ENCODE assay signal across 16 cellular contexts in the genomic region with DNA sequence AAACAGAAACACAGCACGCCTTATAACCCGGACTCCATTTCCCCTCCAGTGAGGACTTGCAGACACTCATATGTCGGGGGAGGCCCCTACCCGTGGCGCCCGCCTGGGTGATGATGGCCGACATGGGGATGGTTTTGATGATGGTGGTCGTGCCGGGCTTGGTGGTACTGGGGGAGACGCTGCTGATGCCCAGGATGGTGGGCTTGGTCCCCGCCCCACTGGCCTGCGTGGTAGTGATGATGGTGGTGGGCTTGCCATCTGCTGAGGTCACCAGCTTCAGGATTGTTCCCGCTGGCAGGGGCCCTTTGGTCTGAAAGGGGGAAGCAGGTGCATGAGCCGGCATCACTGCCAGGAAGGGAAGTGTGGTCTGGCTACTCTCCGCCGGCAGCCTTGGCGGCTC. TPM values are rescaled to one million over a fixed set of nuclear protein-coding genes. Genes with fewer than 3 reads are reported as not detected.
DNase-seq lines count a peak whose midpoint lies in the region; ATAC-seq and TF ChIP-seq lines count a peak whose summit lies in the region.
"Had no signal": no experiment of that assay in that cellular context is flagged by ENCODE, and none has a peak within 500 bp of the region (broad histone marks: within the 10 kb centered on the region; RNA-seq: fewer than 3 reads in every experiment).

No MANE protein-coding gene starts in this region.

- no peak overlapping the region for H3K4me3 Mint-ChIP-seq in stimulated activated naive CD8-positive, alpha-beta T cell treated with anti-CD3 and anti-CD28 coated beads, Interleukin-15, Interleukin-2, amounts not matched to agents 100 ng/mL and 50 ng/mL, for 24 hours
- no peak overlapping the region for H3K4me3 Mint-ChIP-seq in GM23338
- H3K4me3 Mint-ChIP-seq: CD4-positive, alpha-beta T cell; H9 had no signal

- H3K4me1 ChIP-seq in esophagus muscularis mucosa = peaks cover 5 to 36% (median 34%) of the 10 kb centered on the region in 4 donors
- peaks cover 0 to 34% (median 17%) of the 10 kb centered on the region in 4 donors for H3K4me1 ChIP-seq in sigmoid colon
- H3K4me1 ChIP-seq in GM23338 (ENCODE audit: insufficient read depth) = no peaks in the 10 kb centered on the region
- H3K4me1 ChIP-seq in mucosa of descending colon (ENCODE audit: low read depth) = no peaks in the 10 kb centered on the region

- H3K9me3 ChIP-seq in esophagus muscularis mucosa (no peaks in the 10 kb centered on the region), sigmoid colon (no peaks in the 10 kb centered on the region), mucosa of descending colon (no peaks in the 10 kb centered on the region)

- H3K27me3 Mint-ChIP-seq in stimulated activated naive CD8-positive, alpha-beta T cell treated with anti-CD3 and anti-CD28 coated beads, Interleukin-15, Interleukin-2, amounts not matched to agents 100 ng/mL and 50 ng/mL, for 24 hours = no peaks in the 10 kb centered on the region
- H3K27me3 Mint-ChIP-seq in GM23338 (ENCODE audit: insufficient read depth, low read depth, poor library complexity) = peaks cover 10% of the 10 kb centered on the region
- H3K27me3 Mint-ChIP-seq: CD4-positive, alpha-beta T cell had no signal

- TF ChIP-seq POLR2A in esophagus muscularis mucosa (IDR thresholded peaks at IDR 0.05; ENCODE audit: low read depth) (no peak), sigmoid colon (IDR thresholded peaks at IDR 0.05) (no peak)

- no peaks in the 10 kb centered on the region for H3K9me3 Mint-ChIP-seq in stimulated activated naive CD8-positive, alpha-beta T cell treated with anti-CD3 and anti-CD28 coated beads, Interleukin-15, Interleukin-2, amounts not matched to agents 100 ng/mL and 50 ng/mL, for 24 hours
- no peaks in the 10 kb centered on the region for H3K9me3 Mint-ChIP-seq in GM23338
- H3K9me3 Mint-ChIP-seq: CD4-positive, alpha-beta T cell; H9 had no signal

- H4K20me1 ChIP-seq in GM23338 (replicated peaks; ENCODE audit: insufficient read depth) = no peaks in the 10 kb centered on the region

- ATAC-seq in stimulated activated naive CD8-positive, alpha-beta T cell treated with anti-CD3 and anti-CD28 coated beads, Interleukin-15, Interleukin-2, amounts not matched to agents 100 U/mL and 50 U/mL, for 24 hours = no peak
- ATAC-seq in GM23338 (no peak), mucosa of descending colon (no peak)
- ATAC-seq: GM12878 had no signal

- H3K27me3 ChIP-seq in esophagus muscularis mucosa (no peaks in the 10 kb centered on the region), sigmoid colon (no peaks in the 10 kb centered on the region), GM23338 (ENCODE audit: insufficient read depth) (no peaks in the 10 kb centered on the region)

- no peak for TF ChIP-seq EP300 in esophagus muscularis mucosa (IDR thresholded peaks at IDR 0.05)
- TF ChIP-seq EP300 in sigmoid colon (IDR thresholded peaks at IDR 0.05) = no peak

- WGBS in esophagus muscularis mucosa = 96% methylated on average over 14 of the region's 17 CpGs
- 88 to 91% methylated on average over 17 of the region's 17 CpGs for WGBS in sigmoid colon, 2 donors

- no peak overlapping the region for H3K4me2 ChIP-seq in GM23338

- H3K9me2 ChIP-seq in GM23338 (ENCODE audit: insufficient read depth) = no peaks in the 10 kb centered on the region

- peaks cover 19 to 99% (median 86%) of the 10 kb centered on the region in 4 donors for H3K36me3 ChIP-seq in esophagus muscularis mucosa
- peaks cover 11 to 60% (median 33%) of the 10 kb centered on the region in 4 donors for H3K36me3 ChIP-seq in sigmoid colon
- H3K36me3 ChIP-seq in GM23338 (ENCODE audit: insufficient read depth) = no peaks in the 10 kb centered on the region; the same call in 1 of the 2 replicates
- no peaks in the 10 kb centered on the region for H3K36me3 ChIP-seq in mucosa of descending colon (ENCODE audit: low read depth)

- no peak for DNase-seq in stimulated activated naive CD8-positive, alpha-beta T cell treated with anti-CD3 and anti-CD28 coated beads, Interleukin-15, Interleukin-2, amounts not matched to agents 100 U/mL and 50 U/mL, for 24 hours
- no peak for DNase-seq in esophagus muscularis mucosa (ENCODE audit: extremely low spot score)
- no peak for DNase-seq in sigmoid colon
- DNase-seq in GM23338 (ENCODE audit: low spot score) = no peak
- DNase-seq in dermis blood vessel endothelial cell = no peak
- DNase-seq in mucosa of descending colon = no peak
- no peak for DNase-seq in MV-4-11 (lab: John Stamatoyannopoulos, UW)
- DNase-seq: ACHN; C1 segment of cervical spinal cord; Calu3; CD4-positive, alpha-beta T cell; DMS 273 treated with DMSO at 0.1 percent for 48 hours; GOT3; H9 had no signal

- H3K27ac ChIP-seq in esophagus muscularis mucosa (replicated peaks in 1 of 4) (peak overlapping the region in 3 of 4 donors; percentile 41 to 88 (median 82)), sigmoid colon (peak overlapping the region in 3 of 4 donors; percentile 69 to 87 (median 84)), GM23338 (ENCODE audit: low read depth) (no peak overlapping the region)

- H3K79me2 ChIP-seq in GM23338 (replicated peaks; ENCODE audit: insufficient read depth) = peaks cover 4% of the 10 kb centered on the region

- intact Hi-C loops in esophagus muscularis mucosa (cut with DNase I) (no loop called here), sigmoid colon (cut with DNase I) (no loop called here), mucosa of descending colon (cut with DNase I, micrococcal nuclease) (loop anchor here in 1 of 2 donors (10.0 kb wide), 1 partner anchor 192 kb away; the partner anchor contains the start of gene PLXNB3)

- H3K4me3 ChIP-seq in esophagus muscularis mucosa (no peak overlapping the region), sigmoid colon (no peak overlapping the region), GM23338 (no peak overlapping the region), mucosa of descending colon (no peak overlapping the region)
- H3K4me3 ChIP-seq: GM12878 had no signal

- no peak overlapping the region for H2AFZ ChIP-seq in GM23338

- H3K27ac Mint-ChIP-seq in stimulated activated naive CD8-positive, alpha-beta T cell treated with anti-CD3 and anti-CD28 coated beads, Interleukin-15, Interleukin-2, amounts not matched to agents 100 ng/mL and 50 ng/mL, for 24 hours = peak overlapping the region; percentile 16
- H3K27ac Mint-ChIP-seq in GM23338 = no peak overlapping the region
- H3K27ac Mint-ChIP-seq: CD4-positive, alpha-beta T cell had no signal

- H3F3A ChIP-seq in GM23338 (replicated peaks; ENCODE audit: low read depth) = no peaks in the 10 kb centered on the region

- peaks cover 12% of the 10 kb centered on the region for H3K36me3 Mint-ChIP-seq in stimulated activated naive CD8-positive, alpha-beta T cell treated with anti-CD3 and anti-CD28 coated beads, Interleukin-15, Interleukin-2, amounts not matched to agents 100 ng/mL and 50 ng/mL, for 24 hours (ENCODE audit: low read depth)
- peaks cover 83% of the 10 kb centered on the region for H3K36me3 Mint-ChIP-seq in GM23338 (ENCODE audit: low read depth)

- TF ChIP-seq CTCF in esophagus muscularis mucosa (IDR thresholded peaks at IDR 0.05) (no peak), sigmoid colon (IDR thresholded peaks at IDR 0.05) (no peak), GM23338 (conservative IDR thresholded peaks at IDR 0.05; ENCODE audit: low read depth in 2 of 2) (no peak), mucosa of descending colon (IDR thresholded peaks at IDR 0.05) (no peak)

- no peaks in the 10 kb centered on the region for H3K4me1 Mint-ChIP-seq in stimulated activated naive CD8-positive, alpha-beta T cell treated with anti-CD3 and anti-CD28 coated beads, Interleukin-15, Interleukin-2, amounts not matched to agents 100 ng/mL and 50 ng/mL, for 24 hours (ENCODE audit: low read depth)
- H3K4me1 Mint-ChIP-seq in GM23338 = no peaks in the 10 kb centered on the region

TF ChIP-seq in GM23338, 12 proteins besides CTCF, POLR2A, EP300 and RAD21 (continues in another document):
- no peak for TF ChIP-seq EZH2 (IDR thresholded peaks at IDR 0.05; ENCODE audit: low read depth, unreplicated experiment)

RNA-seq across cellular contexts. Expression of gene RENBP, which starts 12.8 kb away (rescaled TPM):
- total RNA-seq in esophagus muscularis mucosa (10 to 100 TPM in 1 of 4 donors, 1 to 10 TPM in 3; 8.0 to 12.6 (median 9.1) TPM), sigmoid colon (10 to 100 TPM in 3 of 4 donors, 1 to 10 TPM in 1; 9.8 to 16.8 (median 13.1) TPM), dermis blood vessel endothelial cell (12.1 and 27.4 TPM in 2 replicates), mucosa of descending colon (10 to 100 TPM in 2 of 3 donors, 1 to 10 TPM in 1; 3.5 to 21.2 (median 10.2) TPM)
- polyA plus RNA-seq in sigmoid colon (10 to 100 TPM; 10.2 to 15.1 (median 15.0) TPM), GM23338 (2016; fragmentation: Nextera tagmentation; extraction: Ambion mirVana) (1.5 and 2.0 TPM in 2 replicates)
- 8.6 and 10.3 TPM in 2 replicates for total RNA-seq in GM23338 (2014; rRNA removed; shearing (Covaris generic))

RNA-seq across cellular contexts. Expression of gene HCFC1, which starts 14.4 kb away (rescaled TPM):
- total RNA-seq in esophagus muscularis mucosa = 100 to 1,000 TPM in 1 of 4 donors, 10 to 100 TPM in 3; 50.7 to 102 (median 60.8) TPM
- total RNA-seq in sigmoid colon = 10 to 100 TPM; 23.5 to 57.3 (median 30.2) TPM
- 10 to 100 TPM in 1 of 3 donors, 1 to 10 TPM in 2; 7.4 to 34.4 (median 8.4) TPM for polyA plus RNA-seq in sigmoid colon
- 169 and 188 TPM in 2 replicates for total RNA-seq in GM23338 (2014; rRNA removed; shearing (Covaris generic))
- 33.0 and 33.2 TPM in 2 replicates for polyA plus RNA-seq in GM23338 (2016; fragmentation: Nextera tagmentation; extraction: Ambion mirVana)
- 15.3 and 48.9 TPM in 2 replicates for total RNA-seq in dermis blood vessel endothelial cell
- total RNA-seq in mucosa of descending colon = 10 to 100 TPM; 36.3 to 56.5 (median 48.2) TPM

RNA-seq across cellular contexts. Expression of gene TMEM187, which starts 15.3 kb away (rescaled TPM):
- total RNA-seq in esophagus muscularis mucosa (1 to 10 TPM; 3.6 to 6.9 (median 6.1) TPM), sigmoid colon (1 to 10 TPM; 3.5 to 8.6 (median 4.4) TPM), dermis blood vessel endothelial cell (6.0 and 6.5 TPM in 2 replicates), mucosa of descending colon (1 to 10 TPM; 4.8 to 7.9 (median 7.8) TPM)
- polyA plus RNA-seq in sigmoid colon (1 to 10 TPM; 3.6 to 9.3 (median 3.7) TPM), GM23338 (2016; fragmentation: Nextera tagmentation; extraction: Ambion mirVana) (2.4 and 2.5 TPM in 2 replicates)
- total RNA-seq in GM23338 (2014; rRNA removed; shearing (Covaris generic)) = 4.4 and 9.7 TPM in 2 replicates

RNA-seq across cellular contexts. Expression of gene NAA10, which starts 22.4 kb away (rescaled TPM):
- total RNA-seq in esophagus muscularis mucosa (100 to 1,000 TPM in 2 of 4 donors, 10 to 100 TPM in 2; 89.3 to 106 (median 95.4) TPM), sigmoid colon (100 to 1,000 TPM in 1 of 4 donors, 10 to 100 TPM in 3; 57.4 to 113 (median 79.2) TPM), dermis blood vessel endothelial cell (70.6 and 88.2 TPM in 2 replicates), mucosa of descending colon (10 to 100 TPM; 52.2 to 72.3 (median 68.9) TPM)
- polyA plus RNA-seq in sigmoid colon (100 to 1,000 TPM in 1 of 3 donors, 10 to 100 TPM in 2; 78.6 to 128 (median 84.7) TPM), GM23338 (2016; fragmentation: Nextera tagmentation; extraction: Ambion mirVana) (140 and 145 TPM in 2 replicates)
- 112 and 136 TPM in 2 replicates for total RNA-seq in GM23338 (2014; rRNA removed; shearing (Covaris generic))

RNA-seq across cellular contexts. Expression of gene ARHGAP4, which starts 31.2 kb away (rescaled TPM):
- 10 to 100 TPM; 15.9 to 22.4 (median 17.7) TPM for total RNA-seq in esophagus muscularis mucosa
- 10 to 100 TPM; 12.4 to 27.4 (median 16.3) TPM for total RNA-seq in sigmoid colon
- polyA plus RNA-seq in sigmoid colon = 100 to 1,000 TPM in 1 of 3 donors, 10 to 100 TPM in 1, 1 to 10 TPM in 1; 8.4 to 122 (median 17.3) TPM
- 57.8 and 59.5 TPM in 2 replicates for total RNA-seq in GM23338 (2014; rRNA removed; shearing (Covaris generic))
- polyA plus RNA-seq in GM23338 (2016; fragmentation: Nextera tagmentation; extraction: Ambion mirVana) = 21.2 and 21.5 TPM in 2 replicates
- total RNA-seq in dermis blood vessel endothelial cell = 16.0 and 27.2 TPM in 2 replicates
- 10 to 100 TPM; 35.0 to 47.8 (median 36.7) TPM for total RNA-seq in mucosa of descending colon
